Comparison of ENCODE assay signal across 11 cellular contexts in genomic region chr9:123049589-123050222, GRCh38. TPM values are rescaled to one million over a fixed set of nuclear protein-coding genes. Genes with fewer than 3 reads are reported as not detected.
DNase-seq lines count a peak whose midpoint lies in the region; ATAC-seq and TF ChIP-seq lines count a peak whose summit lies in the region.
"Had no signal": no experiment of that assay in that cellular context is flagged by ENCODE, and none has a peak within 500 bp of the region (broad histone marks: within the 10 kb centered on the region; RNA-seq: fewer than 3 reads in every experiment).

No MANE protein-coding gene starts in this region.

- no peak overlapping the region for H3K27ac Mint-ChIP-seq in stimulated activated effector memory CD8-positive, alpha-beta T cell treated with anti-CD3 and anti-CD28 coated beads, Interleukin-12 subunit alpha, Interleukin-12 subunit beta, amount 100 ng/mL, for 72 hours
- H3K27ac Mint-ChIP-seq: activated B cell treated with CpG ODN at 0.5 μM for 24 hours had no signal

- H3K9me2 ChIP-seq in PC-9 (ENCODE audit: insufficient read depth): no peaks in the 10 kb centered on the region

- ATAC-seq in SK-N-SH treated with all-trans-retinoic acid at 6 μM for 48 hours (peak; percentile 77), left ventricle myocardium superior (peak; percentile 69)
- ATAC-seq in stimulated activated effector memory CD8-positive, alpha-beta T cell treated with anti-CD3 and anti-CD28 coated beads, Interleukin-12 subunit alpha, Interleukin-12 subunit beta, amount 100 ng/mL, for 72 hours: no peak

- H4K20me1 ChIP-seq in PC-9 (ENCODE audit: insufficient read depth): peaks cover 12% of the 10 kb centered on the region

- H3K9ac ChIP-seq in skeletal muscle tissue (ENCODE audit: low read depth in 1 of 3, low read length in 3 of 3): no peak overlapping the region

- BruUV-seq in PC-9 (replicated peaks; lab: Mats Ljungman, UMichigan): no TSS peak

- H3K79me2 ChIP-seq in PC-9 (ENCODE audit: low read depth): no peaks in the 10 kb centered on the region

- CTCF ChIA-PET in PC-9 (lab: Charles Lee): no interaction called here

- no peak overlapping the region for H3K4me2 ChIP-seq in PC-9

- H3K27me3 ChIP-seq in skeletal muscle tissue (ENCODE audit: control insufficient read depth in 3 of 3, insufficient read depth in 3 of 3, low read length in 3 of 3) (no peaks in the 10 kb centered on the region), PC-9 (ENCODE audit: insufficient read depth, low read depth) (no peaks in the 10 kb centered on the region)

- intact Hi-C loops in left ventricle myocardium superior (cut with micrococcal nuclease): no loop called here
- intact Hi-C loops in PC-9 (cut with micrococcal nuclease; ENCODE audit: unreplicated experiment): no loop called here

- no peaks in the 10 kb centered on the region for H3K9me3 Mint-ChIP-seq in stimulated activated effector memory CD8-positive, alpha-beta T cell treated with anti-CD3 and anti-CD28 coated beads, Interleukin-12 subunit alpha, Interleukin-12 subunit beta, amount 100 ng/mL, for 72 hours
- H3K9me3 Mint-ChIP-seq: activated B cell treated with CpG ODN at 0.5 μM for 24 hours; activated naive CD8-positive, alpha-beta T cell treated with anti-CD3 and anti-CD28 coated beads for 36 hours had no signal

- POLR2A ChIA-PET in PC-9 (lab: Charles Lee; ENCODE audit: unreplicated experiment): interaction anchor here (0.7 kb wide), 1 partner anchor 357 kb away, joined by 3 read pairs; no protein-coding TSS in a partner anchor

- no peaks in the 10 kb centered on the region for H3K4me1 Mint-ChIP-seq in stimulated activated effector memory CD8-positive, alpha-beta T cell treated with anti-CD3 and anti-CD28 coated beads, Interleukin-12 subunit alpha, Interleukin-12 subunit beta, amount 100 ng/mL, for 72 hours

- no peak overlapping the region for H3K4me3 ChIP-seq in skeletal muscle tissue (ENCODE audit: low read length in 3 of 3)
- no peak overlapping the region for H3K4me3 ChIP-seq in PC-9

- H3K9me3 ChIP-seq in skeletal muscle tissue (ENCODE audit: control insufficient read depth in 3 of 3, low read length in 3 of 3) (no peaks in the 10 kb centered on the region), PC-9 (ENCODE audit: insufficient read depth, low read depth) (no peaks in the 10 kb centered on the region)

- H3K36me3 Mint-ChIP-seq in stimulated activated effector memory CD8-positive, alpha-beta T cell treated with anti-CD3 and anti-CD28 coated beads, Interleukin-12 subunit alpha, Interleukin-12 subunit beta, amount 100 ng/mL, for 72 hours: no peaks in the 10 kb centered on the region

- peak; percentile 26 for DNase-seq in GM03348 (ENCODE audit: low spot score)
- no peak for DNase-seq in left ventricle myocardium superior
- DNase-seq in PC-9: no peak
- DNase-seq in OCI-M1 (lab: John Stamatoyannopoulos, UW): no peak
- DNase-seq in OCI-M2 (lab: John Stamatoyannopoulos, UW; ENCODE audit: unreplicated experiment): no peak
- DNase-seq in stimulated activated effector memory CD8-positive, alpha-beta T cell treated with anti-CD3 and anti-CD28 coated beads, Interleukin-12 subunit alpha, Interleukin-12 subunit beta, amount 100 ng/mL, for 72 hours (ENCODE audit: low spot score in 2 of 2): no peak
- DNase-seq: activated B cell treated with CpG ODN at 0.5 μM for 24 hours; activated naive CD8-positive, alpha-beta T cell treated with anti-CD3 and anti-CD28 coated beads for 36 hours; NCI-H526 had no signal

- H3F3A ChIP-seq in PC-9 (ENCODE audit: insufficient read depth, low read depth): no peaks in the 10 kb centered on the region; the same call in 1 of the 2 replicates

- no peak overlapping the region for H3K4me3 Mint-ChIP-seq in stimulated activated effector memory CD8-positive, alpha-beta T cell treated with anti-CD3 and anti-CD28 coated beads, Interleukin-12 subunit alpha, Interleukin-12 subunit beta, amount 100 ng/mL, for 72 hours
- H3K4me3 Mint-ChIP-seq: activated B cell treated with CpG ODN at 0.5 μM for 24 hours; activated naive CD8-positive, alpha-beta T cell treated with anti-CD3 and anti-CD28 coated beads for 36 hours had no signal

- H3K4me1 ChIP-seq in skeletal muscle tissue (ENCODE audit: control insufficient read depth in 3 of 3, insufficient read depth in 3 of 3, low read length in 3 of 3) (peaks cover 8 to 10% (median 9%) of the 10 kb centered on the region in 3 donors), PC-9 (replicated peaks; ENCODE audit: insufficient read depth) (no peaks in the 10 kb centered on the region)

- TF ChIP-seq CTCF in PC-9 (conservative IDR thresholded peaks at IDR 0.05): no peak

- H2AFZ ChIP-seq in PC-9: no peak overlapping the region

- peak overlapping the region; percentile 4 for H3K27ac ChIP-seq in skeletal muscle tissue (ENCODE audit: low read depth, low read length)
- H3K27ac ChIP-seq in PC-9: no peak overlapping the region

- H3K36me3 ChIP-seq in skeletal muscle tissue (ENCODE audit: control insufficient read depth in 3 of 3, insufficient read depth in 3 of 3, low read length in 3 of 3) (peaks cover 0 to under 1% (median 0%) of the 10 kb centered on the region in 3 donors), PC-9 (ENCODE audit: low read depth) (peaks cover 8% of the 10 kb centered on the region; the same call in 1 of the 2 replicates)

TF ChIP-seq in SK-N-SH treated with all-trans-retinoic acid at 6 μM for 48 hours, 23 proteins besides CTCF, POLR2A, EP300 and RAD21:
- TF ChIP-seq TCF4 (CRISPR knock-in tag; IDR thresholded peaks at IDR 0.05; ENCODE audit: borderline replicate concordance): no peak
- peak; percentile 78 for TF ChIP-seq ISL1 (CRISPR knock-in tag; IDR thresholded peaks at IDR 0.05)
- no peak for TF ChIP-seq ZFP30 (CRISPR knock-in tag; IDR thresholded peaks at IDR 0.05)
- TF ChIP-seq ZC3H10 (CRISPR knock-in tag; IDR thresholded peaks at IDR 0.05): peak; percentile 29; the same call in 1 of the 2 replicates
- TF ChIP-seq CSDC2 (CRISPR knock-in tag; IDR thresholded peaks at IDR 0.05): no peak
- no peak for TF ChIP-seq ZNF8 (CRISPR knock-in tag; IDR thresholded peaks at IDR 0.05)
- no peak for TF ChIP-seq SNAI2 (CRISPR knock-in tag; IDR thresholded peaks at IDR 0.05)

RNA-seq across cellular contexts. Expression of gene GPR21, which starts 16.2 kb away (rescaled TPM):
- total RNA-seq in left ventricle myocardium superior: 0.72 TPM
- total RNA-seq in skeletal muscle tissue: 3.1 TPM
- 1.6 and 3.7 TPM in 2 replicates for total RNA-seq in PC-9 (2021)
